ENCODE assay signal across 8 cellular contexts in genomic region chr2:120344214-120344990, GRCh38. TPM values are rescaled to one million over a fixed set of nuclear protein-coding genes. Genes with fewer than 3 reads are reported as not detected.
DNase-seq lines count a peak whose midpoint lies in the region; ATAC-seq and TF ChIP-seq lines count a peak whose summit lies in the region.

No MANE protein-coding gene starts in this region.

- no peak overlapping the region for H3K4me3 Mint-ChIP-seq in activated CD4-positive, alpha-beta T cell treated with anti-CD3 and anti-CD28 coated beads, Interleukin-2, amount 10 ng/mL, durations not matched to agents 24 days and 14 days
- no peak overlapping the region for H3K4me3 Mint-ChIP-seq in activated naive CD8-positive, alpha-beta T cell treated with anti-CD3 and anti-CD28 coated beads, Interleukin-2, amount 10 ng/mL, durations not matched to agents 7 days and 5 days
- no peak overlapping the region for H3K4me3 Mint-ChIP-seq in CD4-positive, alpha-beta T cell

- WGBS in suprapubic skin = under 1% methylated on average over 29 of the region's 79 CpGs

- peaks cover 13% of the 10 kb centered on the region for H3K4me1 Mint-ChIP-seq in activated CD4-positive, alpha-beta T cell treated with anti-CD3 and anti-CD28 coated beads, Interleukin-2, amount 10 ng/mL, durations not matched to agents 24 days and 14 days
- peaks cover 14% of the 10 kb centered on the region for H3K4me1 Mint-ChIP-seq in activated naive CD8-positive, alpha-beta T cell treated with anti-CD3 and anti-CD28 coated beads, Interleukin-2, amount 10 ng/mL, durations not matched to agents 7 days and 5 days
- peaks cover 19% of the 10 kb centered on the region for H3K4me1 Mint-ChIP-seq in CD4-positive, alpha-beta T cell (ENCODE audit: low read depth)

- H3K4me1 ChIP-seq in iPS-20b (ENCODE audit: insufficient read depth, low read length) (peaks cover 19% of the 10 kb centered on the region; the same call in 1 of the 2 replicates), suprapubic skin (peaks cover 45% of the 10 kb centered on the region)

- no peak for TF ChIP-seq CTCF in suprapubic skin (IDR thresholded peaks at IDR 0.05)
- TF ChIP-seq CTCF in CD4-positive, alpha-beta T cell (IDR thresholded peaks at IDR 0.05) = no peak

- TF ChIP-seq POLR2A in suprapubic skin (IDR thresholded peaks at IDR 0.05) = no peak

- no peak overlapping the region for H3K27ac ChIP-seq in iPS-20b (ENCODE audit: low read length)
- H3K27ac ChIP-seq in suprapubic skin = peak overlapping the region; percentile 80
- no peak overlapping the region for H3K27ac ChIP-seq in CD4-positive, alpha-beta T cell (ENCODE audit: low read depth, low read length)

- H3K9me3 Mint-ChIP-seq in activated CD4-positive, alpha-beta T cell treated with anti-CD3 and anti-CD28 coated beads, Interleukin-2, amount 10 ng/mL, durations not matched to agents 24 days and 14 days = no peaks in the 10 kb centered on the region
- no peaks in the 10 kb centered on the region for H3K9me3 Mint-ChIP-seq in activated naive CD8-positive, alpha-beta T cell treated with anti-CD3 and anti-CD28 coated beads, Interleukin-2, amount 10 ng/mL, durations not matched to agents 7 days and 5 days
- no peaks in the 10 kb centered on the region for H3K9me3 Mint-ChIP-seq in CD4-positive, alpha-beta T cell

- POLR2A ChIA-PET in activated naive CD8-positive, alpha-beta T cell treated with anti-CD3 and anti-CD28 coated beads, Interleukin-2, amount 10 ng/mL, durations not matched to agents 7 days and 5 days (lab: Charles Lee) = no interaction called here
- POLR2A ChIA-PET in CD4-positive, alpha-beta T cell (lab: Charles Lee) = no interaction called here

- H3K36me3 ChIP-seq in iPS-20b (ENCODE audit: insufficient read depth, low read depth, low read length) (no peaks in the 10 kb centered on the region), suprapubic skin (peaks cover 3% of the 10 kb centered on the region)

- no peak for TF ChIP-seq EP300 in suprapubic skin (IDR thresholded peaks at IDR 0.05)

- H3K9me3 ChIP-seq in iPS-20b (ENCODE audit: insufficient read depth, low read depth, low read length) (no peaks in the 10 kb centered on the region), suprapubic skin (no peaks in the 10 kb centered on the region)
- no peaks in the 10 kb centered on the region for H3K9me3 ChIP-seq in CD4-positive, alpha-beta T cell (ENCODE audit: control insufficient read depth, low read length)

- H3K27ac Mint-ChIP-seq in activated CD4-positive, alpha-beta T cell treated with anti-CD3 and anti-CD28 coated beads, Interleukin-2, amount 10 ng/mL, durations not matched to agents 24 days and 14 days = no peak overlapping the region
- H3K27ac Mint-ChIP-seq in activated naive CD8-positive, alpha-beta T cell treated with anti-CD3 and anti-CD28 coated beads, Interleukin-2, amount 10 ng/mL, durations not matched to agents 7 days and 5 days = no peak overlapping the region
- H3K27ac Mint-ChIP-seq in CD4-positive, alpha-beta T cell = no peak overlapping the region

- ATAC-seq in activated naive CD8-positive, alpha-beta T cell treated with anti-CD3 and anti-CD28 coated beads, Interleukin-2, amount 10 ng/mL, durations not matched to agents 7 days and 5 days (ENCODE audit: low read depth) = no peak
- no peak for ATAC-seq in CD4-positive, alpha-beta T cell (ENCODE audit: poor library complexity)
- no peak for ATAC-seq in HG02588 (IDR thresholded peaks at IDR 0.05; ENCODE audit: unreplicated experiment)

- DNase-seq in activated CD4-positive, alpha-beta T cell treated with anti-CD3 and anti-CD28 coated beads, Interleukin-2, amount 10 ng/mL, durations not matched to agents 24 days and 14 days = peak; percentile 61
- no peak for DNase-seq in activated CD4-positive, alpha-beta T cell treated with anti-CD3 and anti-CD28 coated beads for 48 hours
- peak; percentile 45 for DNase-seq in activated naive CD8-positive, alpha-beta T cell treated with anti-CD3 and anti-CD28 coated beads, Interleukin-2, amount 10 ng/mL, durations not matched to agents 7 days and 5 days
- DNase-seq in suprapubic skin (ENCODE audit: low spot score in 2 of 2) (peak in 1 of 2 donors; percentile 82), pons (ENCODE audit: low spot score) (no peak)
- DNase-seq in CD4-positive, alpha-beta T cell = no peak

- H3K4me3 ChIP-seq in iPS-20b (ENCODE audit: low read length) (peak overlapping the region; percentile 29; the same call in 1 of the 2 replicates), suprapubic skin (peak overlapping the region; percentile 77)

- H3K27me3 ChIP-seq in iPS-20b (ENCODE audit: insufficient read depth, low read length) = peaks cover 98% of the 10 kb centered on the region
- peaks cover 60% of the 10 kb centered on the region for H3K27me3 ChIP-seq in suprapubic skin
- H3K27me3 ChIP-seq in CD4-positive, alpha-beta T cell (ENCODE audit: control insufficient read depth, insufficient read depth, low read length) = peaks cover 76% of the 10 kb centered on the region

- CTCF ChIA-PET in CD4-positive, alpha-beta T cell (lab: Charles Lee) = no interaction called here

- intact Hi-C loops in activated CD4-positive, alpha-beta T cell treated with anti-CD3 and anti-CD28 coated beads, Interleukin-2, amount 10 ng/mL, durations not matched to agents 24 days and 14 days (cut with micrococcal nuclease) = loop anchor here (10.0 kb wide), 1 partner anchor 210 kb away; no protein-coding TSS in a partner anchor
- intact Hi-C loops in CD4-positive, alpha-beta T cell (cut with DNase I, micrococcal nuclease) = no loop called here

- no peaks in the 10 kb centered on the region for H3K36me3 Mint-ChIP-seq in activated CD4-positive, alpha-beta T cell treated with anti-CD3 and anti-CD28 coated beads, Interleukin-2, amount 10 ng/mL, durations not matched to agents 24 days and 14 days (ENCODE audit: low read depth)
- H3K36me3 Mint-ChIP-seq in activated naive CD8-positive, alpha-beta T cell treated with anti-CD3 and anti-CD28 coated beads, Interleukin-2, amount 10 ng/mL, durations not matched to agents 7 days and 5 days = no peaks in the 10 kb centered on the region
- H3K36me3 Mint-ChIP-seq in CD4-positive, alpha-beta T cell (ENCODE audit: low read depth) = no peaks in the 10 kb centered on the region

- peaks cover 63% of the 10 kb centered on the region for H3K27me3 Mint-ChIP-seq in activated CD4-positive, alpha-beta T cell treated with anti-CD3 and anti-CD28 coated beads, Interleukin-2, amount 10 ng/mL, durations not matched to agents 24 days and 14 days
- H3K27me3 Mint-ChIP-seq in activated naive CD8-positive, alpha-beta T cell treated with anti-CD3 and anti-CD28 coated beads, Interleukin-2, amount 10 ng/mL, durations not matched to agents 7 days and 5 days = peaks cover 64% of the 10 kb centered on the region
- peaks cover 66% of the 10 kb centered on the region for H3K27me3 Mint-ChIP-seq in CD4-positive, alpha-beta T cell

- no peak overlapping the region for H3K9ac ChIP-seq in iPS-20b (ENCODE audit: low read depth, low read length)

RNA-seq across cellular contexts. Expression of gene INHBB, which starts 1.5 kb away (rescaled TPM):
- total RNA-seq in activated CD4-positive, alpha-beta T cell treated with anti-CD3 and anti-CD28 coated beads, Interleukin-2, amount 10 ng/mL, durations not matched to agents 24 days and 14 days = not detected in 2 replicates
- total RNA-seq in activated naive CD8-positive, alpha-beta T cell treated with anti-CD3 and anti-CD28 coated beads, Interleukin-2, amount 10 ng/mL, durations not matched to agents 7 days and 5 days = not detected
- 10 to 100 TPM; 12.1 to 26.1 (median 18.2) TPM for total RNA-seq in suprapubic skin
- total RNA-seq in CD4-positive, alpha-beta T cell = not detected

Comparison
In these comparisons a context has a peak if more than half of its experiments do, and no peak if none do; other contexts are left out.
1. DNase-seq: peak in activated CD4-positive, alpha-beta T cell treated with anti-CD3 and anti-CD28 coated beads, Interleukin-2, amount 10 ng/mL, durations not matched to agents 24 days and 14 days (single experiment) and activated naive CD8-positive, alpha-beta T cell treated with anti-CD3 and anti-CD28 coated beads, Interleukin-2, amount 10 ng/mL, durations not matched to agents 7 days and 5 days (single experiment); none in activated CD4-positive, alpha-beta T cell treated with anti-CD3 and anti-CD28 coated beads for 48 hours (single experiment), CD4-positive, alpha-beta T cell (0 of 10) and pons (single experiment).
2. RNA of gene INHBB, which starts 1.5 kb away (total RNA-seq): 12.1 to 26.1 TPM in suprapubic skin; not detected in CD4-positive, alpha-beta T cell, not detected in activated CD4-positive, alpha-beta T cell treated with anti-CD3 and anti-CD28 coated beads, Interleukin-2, amount 10 ng/mL, durations not matched to agents 24 days and 14 days and not detected in activated naive CD8-positive, alpha-beta T cell treated with anti-CD3 and anti-CD28 coated beads, Interleukin-2, amount 10 ng/mL, durations not matched to agents 7 days and 5 days; every median in the first group is over 10 times any median in the second.